1 cellular context compared by ENCODE assay signal in genomic region chr10:89171263-89171872, GRCh38.
TF ChIP-seq lines count a peak whose summit lies in the region.

No MANE protein-coding gene starts in this region.

TF ChIP-seq in H1, 55 proteins besides CTCF, POLR2A, EP300 and RAD21 (continued from another document):
- TF ChIP-seq MAX (IDR thresholded peaks at IDR 0.05) (no peak), RFX5 (IDR thresholded peaks at IDR 0.05; ENCODE audit: borderline replicate concordance, low read depth, low read length) (no peak), SIX5 (IDR thresholded peaks at IDR 0.05; ENCODE audit: low read depth, low read length) (no peak), ASH2L (IDR thresholded peaks at IDR 0.05; ENCODE audit: low read length) (no peak)
